ENCODE assay signal across 1 cellular context in the genomic region with DNA sequence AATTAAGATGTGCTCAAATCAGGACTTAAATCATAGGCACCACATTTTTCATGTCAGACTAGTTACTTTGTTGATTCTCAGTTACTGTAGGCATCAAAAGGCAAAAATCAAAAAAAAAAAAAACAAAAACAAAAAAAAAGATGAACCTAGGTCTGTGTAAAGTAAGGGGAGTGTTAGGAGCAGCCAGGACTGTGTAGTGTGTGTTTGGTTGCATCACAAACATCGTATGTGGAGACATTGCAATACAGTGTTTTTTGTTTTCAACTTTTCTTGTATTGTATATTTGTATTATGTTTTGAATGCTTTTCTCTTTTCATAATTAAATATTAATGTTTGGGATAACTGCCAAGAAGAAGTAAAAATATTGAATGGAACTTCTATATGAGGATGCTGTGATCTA.
TF ChIP-seq lines count a peak whose summit lies in the region.

No MANE protein-coding gene starts in this region.

TF ChIP-seq in HepG2, 621 proteins besides CTCF, POLR2A, EP300 and RAD21 (continued from another document):
- TF ChIP-seq, protein P1, sequence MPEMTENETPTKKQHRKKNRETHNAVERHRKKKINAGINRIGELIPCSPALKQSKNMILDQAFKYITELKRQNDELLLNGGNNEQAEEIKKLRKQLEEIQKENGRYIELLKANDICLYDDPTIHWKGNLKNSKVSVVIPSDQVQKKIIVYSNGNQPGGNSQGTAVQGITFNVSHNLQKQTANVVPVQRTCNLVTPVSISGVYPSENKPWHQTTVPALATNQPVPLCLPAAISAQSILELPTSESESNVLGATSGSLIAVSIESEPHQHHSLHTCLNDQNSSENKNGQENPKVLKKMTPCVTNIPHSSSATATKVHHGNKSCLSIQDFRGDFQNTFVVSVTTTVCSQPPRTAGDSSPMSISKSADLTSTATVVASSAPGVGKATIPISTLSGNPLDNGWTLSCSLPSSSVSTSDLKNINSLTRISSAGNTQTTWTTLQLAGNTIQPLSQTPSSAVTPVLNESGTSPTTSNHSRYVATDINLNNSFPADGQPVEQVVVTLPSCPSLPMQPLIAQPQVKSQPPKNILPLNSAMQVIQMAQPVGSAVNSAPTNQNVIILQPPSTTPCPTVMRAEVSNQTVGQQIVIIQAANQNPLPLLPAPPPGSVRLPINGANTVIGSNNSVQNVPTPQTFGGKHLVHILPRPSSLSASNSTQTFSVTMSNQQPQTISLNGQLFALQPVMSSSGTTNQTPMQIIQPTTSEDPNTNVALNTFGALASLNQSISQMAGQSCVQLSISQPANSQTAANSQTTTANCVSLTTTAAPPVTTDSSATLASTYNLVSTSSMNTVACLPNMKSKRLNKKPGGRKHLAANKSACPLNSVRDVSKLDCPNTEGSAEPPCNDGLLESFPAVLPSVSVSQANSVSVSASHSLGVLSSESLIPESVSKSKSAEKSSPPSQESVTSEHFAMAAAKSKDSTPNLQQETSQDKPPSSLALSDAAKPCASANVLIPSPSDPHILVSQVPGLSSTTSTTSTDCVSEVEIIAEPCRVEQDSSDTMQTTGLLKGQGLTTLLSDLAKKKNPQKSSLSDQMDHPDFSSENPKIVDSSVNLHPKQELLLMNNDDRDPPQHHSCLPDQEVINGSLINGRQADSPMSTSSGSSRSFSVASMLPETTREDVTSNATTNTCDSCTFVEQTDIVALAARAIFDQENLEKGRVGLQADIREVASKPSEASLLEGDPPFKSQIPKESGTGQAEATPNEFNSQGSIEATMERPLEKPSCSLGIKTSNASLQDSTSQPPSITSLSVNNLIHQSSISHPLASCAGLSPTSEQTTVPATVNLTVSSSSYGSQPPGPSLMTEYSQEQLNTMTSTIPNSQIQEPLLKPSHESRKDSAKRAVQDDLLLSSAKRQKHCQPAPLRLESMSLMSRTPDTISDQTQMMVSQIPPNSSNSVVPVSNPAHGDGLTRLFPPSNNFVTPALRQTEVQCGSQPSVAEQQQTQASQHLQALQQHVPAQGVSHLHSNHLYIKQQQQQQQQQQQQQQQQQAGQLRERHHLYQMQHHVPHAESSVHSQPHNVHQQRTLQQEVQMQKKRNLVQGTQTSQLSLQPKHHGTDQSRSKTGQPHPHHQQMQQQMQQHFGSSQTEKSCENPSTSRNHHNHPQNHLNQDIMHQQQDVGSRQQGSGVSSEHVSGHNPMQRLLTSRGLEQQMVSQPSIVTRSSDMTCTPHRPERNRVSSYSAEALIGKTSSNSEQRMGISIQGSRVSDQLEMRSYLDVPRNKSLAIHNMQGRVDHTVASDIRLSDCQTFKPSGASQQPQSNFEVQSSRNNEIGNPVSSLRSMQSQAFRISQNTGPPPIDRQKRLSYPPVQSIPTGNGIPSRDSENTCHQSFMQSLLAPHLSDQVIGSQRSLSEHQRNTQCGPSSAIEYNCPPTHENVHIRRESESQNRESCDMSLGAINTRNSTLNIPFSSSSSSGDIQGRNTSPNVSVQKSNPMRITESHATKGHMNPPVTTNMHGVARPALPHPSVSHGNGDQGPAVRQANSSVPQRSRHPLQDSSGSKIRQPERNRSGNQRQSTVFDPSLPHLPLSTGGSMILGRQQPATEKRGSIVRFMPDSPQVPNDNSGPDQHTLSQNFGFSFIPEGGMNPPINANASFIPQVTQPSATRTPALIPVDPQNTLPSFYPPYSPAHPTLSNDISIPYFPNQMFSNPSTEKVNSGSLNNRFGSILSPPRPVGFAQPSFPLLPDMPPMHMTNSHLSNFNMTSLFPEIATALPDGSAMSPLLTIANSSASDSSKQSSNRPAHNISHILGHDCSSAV (CRISPR knock-in tag; IDR thresholded peaks at IDR 0.05; ENCODE audit: borderline replicate concordance): no peak
- TF ChIP-seq SMAD9 (CRISPR knock-in tag; IDR thresholded peaks at IDR 0.05) (no peak), POLR2G (IDR thresholded peaks at IDR 0.05; ENCODE audit: low read depth, low read length) (peak; percentile 40; the same call in 1 of the 2 replicates), FOXJ3 (CRISPR knock-in tag; IDR thresholded peaks at IDR 0.05; ENCODE audit: borderline replicate concordance) (no peak), PPARG (CRISPR knock-in tag; conservative IDR thresholded peaks at IDR 0.05) (no peak), SRSF9 (IDR thresholded peaks at IDR 0.05; ENCODE audit: borderline replicate concordance, insufficient read depth, low read depth, low read length, poor library complexity, severe bottlenecking) (no peak)
